Comparison of ENCODE assay signal across 16 cellular contexts in genomic region chr3:106836906-106837305, GRCh38.
A peak's percentile ranks its signal among the peaks of the same experiment; 100 is the strongest.
DNase-seq lines count a peak whose midpoint lies in the region; ATAC-seq, FAIRE-seq and TF ChIP-seq lines count a peak whose summit lies in the region.
"Had no signal": no experiment of that assay in that cellular context is flagged by ENCODE, and none has a peak within 500 bp of the region (broad histone marks: within the 10 kb centered on the region; RNA-seq: fewer than 3 reads in every experiment).

No MANE protein-coding gene starts in this region.

- H4K20me1 ChIP-seq in IMR-90 (ENCODE audit: insufficient read depth, low read length): no peaks in the 10 kb centered on the region
- no peaks in the 10 kb centered on the region for H4K20me1 ChIP-seq in H1 (replicated peaks in 1 of 2; ENCODE audit: control insufficient read depth in 1 of 2, insufficient read depth in 2 of 2, low read length in 2 of 2)
- no peaks in the 10 kb centered on the region for H4K20me1 ChIP-seq in osteoblast (ENCODE audit: insufficient read depth, low read length)
- H4K20me1 ChIP-seq: BLaER1 treated with 17β-estradiol and CSF1 and Interleukin-3, amounts not matched to agents 10 nM and 100 nM had no signal

- H3K27ac ChIP-seq in ACC112 (ENCODE audit: low read depth, low read length): no peak overlapping the region
- H3K27ac ChIP-seq in IMR-90 (ENCODE audit: insufficient read depth, low read length): no peak overlapping the region
- no peak overlapping the region for H3K27ac ChIP-seq in H1 (ENCODE audit: low read depth, low read length)
- H3K27ac ChIP-seq in osteoblast (ENCODE audit: low read depth, low read length): peak overlapping the region; percentile 36
- H3K27ac ChIP-seq in uterus: no peak overlapping the region
- H3K27ac ChIP-seq: BLaER1 treated with 17β-estradiol and CSF1 and Interleukin-3, amounts not matched to agents 10 nM and 100 nM had no signal

- no peak overlapping the region for H3K4me2 ChIP-seq in IMR-90 (ENCODE audit: low read depth, low read length)
- no peak overlapping the region for H3K4me2 ChIP-seq in H1 (ENCODE audit: insufficient read depth in 1 of 2, low read depth in 2 of 2, low read length in 2 of 2)
- H3K4me2 ChIP-seq in osteoblast (ENCODE audit: insufficient read depth, low read length): peak overlapping the region; percentile 44
- H3K4me2 ChIP-seq: BLaER1 treated with 17β-estradiol and CSF1 and Interleukin-3, amounts not matched to agents 10 nM and 100 nM had no signal

- FAIRE-seq in H1 (lab: Jason Lieb, UNC): no peak

- H3K36me3 ChIP-seq in ACC112 (ENCODE audit: insufficient read depth, low read length): no peaks in the 10 kb centered on the region
- H3K36me3 ChIP-seq in IMR-90 (ENCODE audit: control insufficient read depth, insufficient read depth, low read length): no peaks in the 10 kb centered on the region
- peaks cover 0 to 32% (median 7%) of the 10 kb centered on the region in 4 experiments; a peak in 3 of 8 replicates for H3K36me3 ChIP-seq in H1 (ENCODE audit: control insufficient read depth in 2 of 4, insufficient read depth in 4 of 4, low read length in 3 of 4)
- peaks cover 41% of the 10 kb centered on the region for H3K36me3 ChIP-seq in osteoblast (ENCODE audit: insufficient read depth, low read length)
- no peaks in the 10 kb centered on the region for H3K36me3 ChIP-seq in uterus
- H3K36me3 ChIP-seq: BLaER1 treated with 17β-estradiol and CSF1 and Interleukin-3, amounts not matched to agents 10 nM and 100 nM had no signal

- H3K4me3 ChIP-seq in ACC112 (ENCODE audit: low read depth, low read length) (no peak overlapping the region), IMR-90 (ENCODE audit: insufficient read depth, low read depth, low read length) (no peak overlapping the region), H1 (ENCODE audit: extremely low read depth in 1 of 4, insufficient read depth in 2 of 4, low read depth in 3 of 4, low read length in 4 of 4) (no peak overlapping the region), osteoblast (ENCODE audit: insufficient read depth, low read length) (peak overlapping the region; percentile 48), uterus (no peak overlapping the region)
- H3K4me3 ChIP-seq: BLaER1 treated with 17β-estradiol and CSF1 and Interleukin-3, amounts not matched to agents 10 nM and 100 nM had no signal

- DNase-seq in IMR-90: no peak
- no peak for DNase-seq in H1 (ENCODE audit: low read depth in 1 of 2, low spot score in 2 of 2)
- DNase-seq in osteoblast (ENCODE audit: insufficient read length, low spot score, missing footprints): no peak
- DNase-seq in natural killer cell: no peak
- DNase-seq in NCI-H1436 (lab: John Stamatoyannopoulos, UW): no peak
- DNase-seq in uterus: no peak
- DNase-seq in SK-N-DZ (ENCODE audit: low spot score): no peak
- DNase-seq: DND-41; GF-D8; H7; NCI-H187 treated with DMSO at 0.1 percent for 48 hours; NCI-H526 treated with DMSO at 0.1 percent for 48 hours; NK-92 treated with Interleukin-12 subunit alpha and Interleukin-12 subunit beta, amount 100 ng/mL, for 24 hours; SHP77 treated with DMSO at 0.1 percent for 48 hours had no signal

- H2AK9ac ChIP-seq in IMR-90 (replicated peaks; ENCODE audit: low read depth, low read length, poor library complexity): no peak overlapping the region

- H2BK120ac ChIP-seq in IMR-90 (ENCODE audit: low read depth, low read length): no peak overlapping the region
- H2BK120ac ChIP-seq in H1 (replicated peaks; ENCODE audit: low read depth, low read length): peak overlapping the region; percentile 4

- H3K36me3 Mint-ChIP-seq in natural killer cell: no peaks in the 10 kb centered on the region

- no peak overlapping the region for H2BK5ac ChIP-seq in IMR-90 (ENCODE audit: low read depth, low read length, poor library complexity, severe bottlenecking)
- H2BK5ac ChIP-seq in H1 (ENCODE audit: low read depth, low read length): no peak overlapping the region; the same call in 1 of the 2 replicates

- H3K27me3 ChIP-seq in ACC112 (ENCODE audit: insufficient read depth, low read length) (no peaks in the 10 kb centered on the region), IMR-90 (ENCODE audit: control insufficient read depth, insufficient read depth, low read length) (no peaks in the 10 kb centered on the region), H1 (replicated peaks in 1 of 4; ENCODE audit: control insufficient read depth in 3 of 4, extremely low read depth in 1 of 4, insufficient read depth in 3 of 4, low read length in 3 of 4) (no peaks in the 10 kb centered on the region), osteoblast (ENCODE audit: insufficient read depth, low read length) (no peaks in the 10 kb centered on the region), uterus (no peaks in the 10 kb centered on the region)
- H3K27me3 ChIP-seq: BLaER1 treated with 17β-estradiol and CSF1 and Interleukin-3, amounts not matched to agents 10 nM and 100 nM had no signal

- H4K91ac ChIP-seq in IMR-90 (ENCODE audit: insufficient read depth, low read depth, low read length) (no peak overlapping the region), H1 (replicated peaks; ENCODE audit: insufficient read length, low read length) (peak overlapping the region; percentile 72)

- 100% methylated on average over 2 of the region's 5 CpGs; no CpG with 5 or more reads in 1 of the 2 experiments for WGBS in IMR-90 (ENCODE audit: extremely low coverage in 2 of 2, insufficient read length in 1 of 2), 2 experiments
- WGBS in H1 (ENCODE audit: extremely low coverage in 1 of 2, insufficient coverage in 1 of 2, insufficient read length in 1 of 2, insufficient replicate concordance in 2 of 2, low coverage in 1 of 2, low lambda C conversion rate in 2 of 2, missing lambda C conversion rate in 1 of 2), 2 experiments: 94% methylated on average over 5 of the region's 5 CpGs; no CpG with 5 or more reads in 1 of the 2 experiments

- POLR2A ChIA-PET in IMR-90 (lab: Charles Lee; ENCODE audit: unreplicated experiment) (no interaction called here), H1 (lab: Charles Lee; ENCODE audit: partially characterized antibody) (no interaction called here)

- H2AFZ ChIP-seq in ACC112 (ENCODE audit: low read length, unreplicated experiment): peak overlapping the region; percentile 62
- H2AFZ ChIP-seq in IMR-90 (replicated peaks; ENCODE audit: low read length, poor library complexity): no peak overlapping the region
- H2AFZ ChIP-seq in H1 (ENCODE audit: low read length): no peak overlapping the region
- peak overlapping the region; percentile 1 for H2AFZ ChIP-seq in osteoblast (ENCODE audit: low read length)

- H2BK20ac ChIP-seq in IMR-90 (ENCODE audit: low read depth, low read length) (no peak overlapping the region), H1 (ENCODE audit: low read length) (peak overlapping the region; percentile 66)

- H3K56ac ChIP-seq in IMR-90 (ENCODE audit: extremely low read depth, insufficient read depth, low read length) (no peak overlapping the region), H1 (replicated peaks; ENCODE audit: insufficient read length, low read depth, low read length) (no peak overlapping the region)

- in situ Hi-C loops in IMR-90 (cut with MboI; ENCODE audit: low sequenced_read_pairs): no loop called here

- no peak overlapping the region for H3K27ac Mint-ChIP-seq in natural killer cell

- H3K23me2 ChIP-seq in H1 (ENCODE audit: low read depth, low read length): no peaks in the 10 kb centered on the region

- 0 out of 2 replicates have a peak overlapping the region, but pooled peaks have one; percentile 5 for H3K14ac ChIP-seq in IMR-90 (replicated peaks; ENCODE audit: low read depth, low read length)
- no peak overlapping the region for H3K14ac ChIP-seq in H1 (ENCODE audit: insufficient read length)

- TF ChIP-seq POLR2A in IMR-90 (IDR thresholded peaks at IDR 0.05; ENCODE audit: low read depth, low read length) (no peak), H1 (IDR thresholded peaks at IDR 0.05; ENCODE audit: control extremely low read depth in 1 of 2, low read depth in 2 of 2, low read length in 2 of 2) (no peak), uterus (IDR thresholded peaks at IDR 0.05) (no peak)

- H4K8ac ChIP-seq in IMR-90 (ENCODE audit: low read depth in 2 of 2, low read length in 2 of 2): no peak overlapping the region
- no peak overlapping the region; the same call in 1 of the 2 replicates for H4K8ac ChIP-seq in H1 (ENCODE audit: extremely low read depth, insufficient read depth, low read length)

- no peak for ATAC-seq in IMR-90 (ENCODE audit: low read depth)
- ATAC-seq in natural killer cell: no peak

- H3K4ac ChIP-seq in IMR-90 (ENCODE audit: low read depth, low read length) (no peak overlapping the region), H1 (replicated peaks; ENCODE audit: insufficient read length, low read depth, low read length) (no peak overlapping the region)

- no peak overlapping the region for H3K9ac ChIP-seq in IMR-90 (ENCODE audit: low read depth, low read length)
- H3K9ac ChIP-seq in H1 (replicated peaks in 1 of 4; ENCODE audit: extremely low read depth in 1 of 4, low read depth in 3 of 4, low read length in 3 of 4): no peak overlapping the region
- H3K9ac ChIP-seq: BLaER1 treated with 17β-estradiol and CSF1 and Interleukin-3, amounts not matched to agents 10 nM and 100 nM had no signal

- CTCF ChIA-PET in IMR-90 (lab: Yijun Ruan, JAX): no interaction called here
- CTCF ChIA-PET in H1 (lab: Charles Lee; ENCODE audit: partially characterized antibody): interaction anchor here (0.7 kb wide), 1 partner anchor 105 kb away, joined by 3 read pairs; no protein-coding TSS in a partner anchor

- H3K79me2 ChIP-seq in ACC112 (ENCODE audit: control insufficient read depth, insufficient read depth, low read length, unreplicated experiment): no peaks in the 10 kb centered on the region
- H3K79me2 ChIP-seq in H1 (ENCODE audit: control insufficient read depth in 1 of 2, insufficient read depth in 2 of 2, low read length in 2 of 2): no peaks in the 10 kb centered on the region
- peaks cover 60% of the 10 kb centered on the region for H3K79me2 ChIP-seq in osteoblast (ENCODE audit: insufficient read depth, low read length)

- H2BK15ac ChIP-seq in IMR-90 (ENCODE audit: low read depth, low read length): no peak overlapping the region
- H2BK15ac ChIP-seq in H1 (ENCODE audit: low read length): peak overlapping the region; percentile 75; the same call in 1 of the 2 replicates

- H3K27me3 Mint-ChIP-seq in natural killer cell (ENCODE audit: low read depth in 2 of 2): no peaks in the 10 kb centered on the region

- H2AK5ac ChIP-seq in IMR-90 (ENCODE audit: low read depth, low read length) (no peak overlapping the region), H1 (ENCODE audit: low read depth, low read length) (peak overlapping the region; percentile 83; the same call in 1 of the 2 replicates)

- BruUV-seq in IMR-90 (replicated peaks; lab: Mats Ljungman, UMichigan): no TSS peak

- H3K9me3 ChIP-seq in IMR-90 (ENCODE audit: control insufficient read depth, insufficient read depth, low read length): peaks cover 4% of the 10 kb centered on the region
- peaks cover 11 to 18% of the 10 kb centered on the region in 2 experiments for H3K9me3 ChIP-seq in H1 (ENCODE audit: insufficient read depth in 2 of 2, low read depth in 1 of 2, low read length in 1 of 2)
- H3K9me3 ChIP-seq in osteoblast (ENCODE audit: low read depth, low read length): peaks cover 8% of the 10 kb centered on the region
- H3K9me3 ChIP-seq in uterus: no peaks in the 10 kb centered on the region

- H3K23ac ChIP-seq in IMR-90 (ENCODE audit: low read depth, low read length) (no peak overlapping the region), H1 (ENCODE audit: insufficient read length) (no peak overlapping the region)

- no peak for TF ChIP-seq EP300 in H1 (IDR thresholded peaks at IDR 0.05; ENCODE audit: borderline replicate concordance in 1 of 2, low read depth in 2 of 2, low read length in 2 of 2)

- peaks cover 5 to 16% of the 10 kb centered on the region in 2 donors for H3K9me3 Mint-ChIP-seq in natural killer cell

- no peak overlapping the region for H4K5ac ChIP-seq in IMR-90 (ENCODE audit: low read depth, low read length)
- no peak overlapping the region for H4K5ac ChIP-seq in H1 (ENCODE audit: insufficient read length, low read depth, low read length)

- no peak overlapping the region for H3K4me3 Mint-ChIP-seq in natural killer cell

- no peak for TF ChIP-seq RAD21 in IMR-90 (IDR thresholded peaks at IDR 0.05; ENCODE audit: low read length)
- no peak for TF ChIP-seq RAD21 in H1 (IDR thresholded peaks at IDR 0.05 in 1 of 2, conservative IDR thresholded peaks at IDR 0.05 in 1 of 2; ENCODE audit: low read depth in 2 of 2, low read length in 2 of 2)

- no peak for TF ChIP-seq CTCF in IMR-90 (conservative IDR thresholded peaks at IDR 0.05; ENCODE audit: low read depth, low read length)
- no peak for TF ChIP-seq CTCF in H1 (IDR thresholded peaks at IDR 0.05; ENCODE audit: control extremely low read depth in 1 of 3, insufficient read depth in 1 of 3, low read depth in 1 of 3, low read length in 3 of 3)
- TF ChIP-seq CTCF in osteoblast (IDR thresholded peaks at IDR 0.05; ENCODE audit: extremely low read depth, low read depth, low read length): no peak
- no peak for TF ChIP-seq CTCF in natural killer cell (IDR thresholded peaks at IDR 0.05)
- no peak for TF ChIP-seq CTCF in uterus (IDR thresholded peaks at IDR 0.05)

- H3K4me1 Mint-ChIP-seq in natural killer cell: no peaks in the 10 kb centered on the region

- no peaks in the 10 kb centered on the region for H3K4me1 ChIP-seq in ACC112 (ENCODE audit: control insufficient read depth, insufficient read depth, low read length, unreplicated experiment)
- peaks cover 2% of the 10 kb centered on the region; the same call in 1 of the 2 replicates for H3K4me1 ChIP-seq in IMR-90 (ENCODE audit: control insufficient read depth, insufficient read depth, low read length)
- no peaks in the 10 kb centered on the region; a peak in 1 of 7 replicates for H3K4me1 ChIP-seq in H1 (replicated peaks in 1 of 4; ENCODE audit: control insufficient read depth in 3 of 4, insufficient read depth in 4 of 4, low read length in 3 of 4)
- peaks cover 37% of the 10 kb centered on the region for H3K4me1 ChIP-seq in osteoblast (ENCODE audit: insufficient read depth, low read length)
- H3K4me1 ChIP-seq in uterus: no peaks in the 10 kb centered on the region

- no peak overlapping the region for H3K18ac ChIP-seq in IMR-90 (ENCODE audit: low read depth, low read length)
- H3K18ac ChIP-seq in H1 (ENCODE audit: extremely low read depth, low read length): peak overlapping the region; percentile 67

- H3K9me1 ChIP-seq in IMR-90 (ENCODE audit: insufficient read depth, low read length): no peaks in the 10 kb centered on the region

- intact Hi-C loops in IMR-90 (cut with micrococcal nuclease) (no loop called here), natural killer cell (cut with micrococcal nuclease) (no loop called here), uterus (cut with DNase I; ENCODE audit: low total_unique reads) (no loop called here)

- dilution Hi-C loops in IMR-90 (cut with HindIII; ENCODE audit: low sequenced_read_pairs, unreplicated experiment): no loop called here

- no peaks in the 10 kb centered on the region for H3K79me1 ChIP-seq in IMR-90 (ENCODE audit: low read depth in 1 of 2, low read length in 2 of 2)
- H3K79me1 ChIP-seq in H1 (ENCODE audit: low read depth, low read length): no peaks in the 10 kb centered on the region

- H2BK12ac ChIP-seq in H1 (ENCODE audit: low read depth, low read length): peak overlapping the region; percentile 89

Comparison
In these comparisons a context has a peak if more than half of its experiments do, and no peak if none do; other contexts are left out.
1. H2AFZ ChIP-seq: peak in ACC112 (single experiment) and osteoblast (single experiment); none in IMR-90 (single experiment) and H1 (single experiment).